1 cellular context compared by ENCODE assay signal in the genomic region with DNA sequence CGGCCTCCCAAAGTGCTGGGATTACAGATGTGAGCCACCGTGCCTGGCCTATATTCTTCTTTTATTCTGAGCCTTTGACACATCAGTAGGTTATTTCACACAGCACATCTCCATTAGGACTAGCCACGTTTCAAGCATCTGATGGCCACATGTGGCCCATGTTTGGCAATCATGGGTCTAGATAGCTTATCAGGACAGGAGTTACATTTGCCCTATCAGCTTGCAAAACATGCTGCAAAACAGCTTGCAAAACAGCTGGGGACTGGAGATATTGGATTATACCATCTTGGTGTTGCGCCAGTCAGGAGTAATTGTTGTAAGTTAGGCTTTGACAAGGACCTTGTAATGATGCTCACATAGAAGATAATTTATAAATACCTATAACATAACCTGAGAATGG.
TF ChIP-seq lines count a peak whose summit lies in the region.

No MANE protein-coding gene starts in this region.

TF ChIP-seq in K562, 482 proteins besides CTCF, POLR2A, EP300 and RAD21 (continued from another document and continues in another):
- TF ChIP-seq, protein P1, sequence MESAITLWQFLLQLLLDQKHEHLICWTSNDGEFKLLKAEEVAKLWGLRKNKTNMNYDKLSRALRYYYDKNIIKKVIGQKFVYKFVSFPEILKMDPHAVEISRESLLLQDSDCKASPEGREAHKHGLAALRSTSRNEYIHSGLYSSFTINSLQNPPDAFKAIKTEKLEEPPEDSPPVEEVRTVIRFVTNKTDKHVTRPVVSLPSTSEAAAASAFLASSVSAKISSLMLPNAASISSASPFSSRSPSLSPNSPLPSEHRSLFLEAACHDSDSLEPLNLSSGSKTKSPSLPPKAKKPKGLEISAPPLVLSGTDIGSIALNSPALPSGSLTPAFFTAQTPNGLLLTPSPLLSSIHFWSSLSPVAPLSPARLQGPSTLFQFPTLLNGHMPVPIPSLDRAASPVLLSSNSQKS (CRISPR knock-in tag; IDR thresholded peaks at IDR 0.05) = no peak
- TF ChIP-seq ZNF77 (CRISPR knock-in tag; IDR thresholded peaks at IDR 0.05) = no peak
- TF ChIP-seq PTTG1 (tag; IDR thresholded peaks at IDR 0.05; ENCODE audit: low read depth) = no peak
- peak; percentile 47; the same call in 1 of the 2 replicates for TF ChIP-seq IRF9 (tag; IDR thresholded peaks at IDR 0.05)
- peak; percentile 93 for TF ChIP-seq KLF16 (IDR thresholded peaks at IDR 0.05)
- no peak for TF ChIP-seq ZNF507 (tag; conservative IDR thresholded peaks at IDR 0.05)
- TF ChIP-seq YBX1 (IDR thresholded peaks at IDR 0.05) = no peak
- no peak for TF ChIP-seq NR1H2 (CRISPR knock-in tag; IDR thresholded peaks at IDR 0.05)
- TF ChIP-seq PHF8 (IDR thresholded peaks at IDR 0.05; ENCODE audit: borderline replicate concordance, low read length) = no peak
- no peak for TF ChIP-seq BRCA1 (IDR thresholded peaks at IDR 0.05)
- no peak for TF ChIP-seq BRCA1 (CRISPR knock-in tag; IDR thresholded peaks at IDR 0.05)
- TF ChIP-seq, protein P2, sequence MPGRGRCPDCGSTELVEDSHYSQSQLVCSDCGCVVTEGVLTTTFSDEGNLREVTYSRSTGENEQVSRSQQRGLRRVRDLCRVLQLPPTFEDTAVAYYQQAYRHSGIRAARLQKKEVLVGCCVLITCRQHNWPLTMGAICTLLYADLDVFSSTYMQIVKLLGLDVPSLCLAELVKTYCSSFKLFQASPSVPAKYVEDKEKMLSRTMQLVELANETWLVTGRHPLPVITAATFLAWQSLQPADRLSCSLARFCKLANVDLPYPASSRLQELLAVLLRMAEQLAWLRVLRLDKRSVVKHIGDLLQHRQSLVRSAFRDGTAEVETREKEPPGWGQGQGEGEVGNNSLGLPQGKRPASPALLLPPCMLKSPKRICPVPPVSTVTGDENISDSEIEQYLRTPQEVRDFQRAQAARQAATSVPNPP (IDR thresholded peaks at IDR 0.05; ENCODE audit: borderline replicate concordance, insufficient read depth, insufficient read length) = no peak
- TF ChIP-seq XRCC4 (IDR thresholded peaks at IDR 0.05; ENCODE audit: extremely low read depth, insufficient read depth, insufficient read length) = no peak
- TF ChIP-seq, protein P3, sequence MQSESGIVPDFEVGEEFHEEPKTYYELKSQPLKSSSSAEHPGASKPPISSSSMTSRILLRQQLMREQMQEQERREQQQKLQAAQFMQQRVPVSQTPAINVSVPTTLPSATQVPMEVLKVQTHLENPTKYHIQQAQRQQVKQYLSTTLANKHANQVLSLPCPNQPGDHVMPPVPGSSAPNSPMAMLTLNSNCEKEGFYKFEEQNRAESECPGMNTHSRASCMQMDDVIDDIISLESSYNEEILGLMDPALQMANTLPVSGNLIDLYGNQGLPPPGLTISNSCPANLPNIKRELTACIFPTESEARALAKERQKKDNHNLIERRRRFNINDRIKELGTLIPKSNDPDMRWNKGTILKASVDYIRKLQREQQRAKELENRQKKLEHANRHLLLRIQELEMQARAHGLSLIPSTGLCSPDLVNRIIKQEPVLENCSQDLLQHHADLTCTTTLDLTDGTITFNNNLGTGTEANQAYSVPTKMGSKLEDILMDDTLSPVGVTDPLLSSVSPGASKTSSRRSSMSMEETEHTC (IDR thresholded peaks at IDR 0.05) = peak; percentile 72; the same call in 1 of the 2 replicates
- no peak for TF ChIP-seq MCM3 (IDR thresholded peaks at IDR 0.05)
- TF ChIP-seq STAT6 (CRISPR knock-in tag; IDR thresholded peaks at IDR 0.05) = no peak
- no peak for TF ChIP-seq RFX7 (CRISPR knock-in tag; IDR thresholded peaks at IDR 0.05)
- peak; percentile 97 for TF ChIP-seq CCNT2 (IDR thresholded peaks at IDR 0.05; ENCODE audit: borderline replicate concordance, extremely low read depth, insufficient read length, low read depth, low read length)
- no peak for TF ChIP-seq SAP30 (IDR thresholded peaks at IDR 0.05; ENCODE audit: borderline replicate concordance, insufficient read depth, low read depth, low read length, poor library complexity, severe bottlenecking)
- peak; percentile 61 to 63; a peak in 2 of 4 replicates for TF ChIP-seq KDM1A (IDR thresholded peaks at IDR 0.05)
- TF ChIP-seq HDAC2 (IDR thresholded peaks at IDR 0.05) = peak; percentile 82; the same call in 1 of the 2 replicates
- peak; percentile 33 for TF ChIP-seq USF1 (CRISPR knock-in tag; IDR thresholded peaks at IDR 0.05)
- TF ChIP-seq HDAC1 (IDR thresholded peaks at IDR 0.05) = peak in 1 of 2 experiments; percentile 72; a peak in 2 of 4 replicates
- TF ChIP-seq FUS (optimal IDR thresholded peaks at IDR 0.05; ENCODE audit: low read depth, low read length) = no peak
- no peak for TF ChIP-seq CTCFL (IDR thresholded peaks at IDR 0.05; ENCODE audit: borderline replicate concordance, insufficient read depth, low read depth, low read length, poor library complexity, severe bottlenecking)
- no peak for TF ChIP-seq RBM14 (IDR thresholded peaks at IDR 0.05; ENCODE audit: borderline replicate concordance, insufficient read depth, low read depth, low read length)
- TF ChIP-seq, protein P4, sequence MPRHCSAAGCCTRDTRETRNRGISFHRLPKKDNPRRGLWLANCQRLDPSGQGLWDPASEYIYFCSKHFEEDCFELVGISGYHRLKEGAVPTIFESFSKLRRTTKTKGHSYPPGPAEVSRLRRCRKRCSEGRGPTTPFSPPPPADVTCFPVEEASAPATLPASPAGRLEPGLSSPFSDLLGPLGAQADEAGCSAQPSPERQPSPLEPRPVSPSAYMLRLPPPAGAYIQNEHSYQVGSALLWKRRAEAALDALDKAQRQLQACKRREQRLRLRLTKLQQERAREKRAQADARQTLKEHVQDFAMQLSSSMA (CRISPR knock-in tag; IDR thresholded peaks at IDR 0.05) = no peak
- TF ChIP-seq ZBTB2 (IDR thresholded peaks at IDR 0.05) = no peak
- TF ChIP-seq LARP7 (IDR thresholded peaks at IDR 0.05) = no peak
- no peak for TF ChIP-seq RFX5 (IDR thresholded peaks at IDR 0.05; ENCODE audit: low read depth, low read length)
- TF ChIP-seq STAT5B (CRISPR knock-in tag; IDR thresholded peaks at IDR 0.05) = no peak
- no peak for TF ChIP-seq ETV5 (CRISPR knock-in tag; IDR thresholded peaks at IDR 0.05; ENCODE audit: low read depth)
- no peak for TF ChIP-seq CREBBP (IDR thresholded peaks at IDR 0.05; ENCODE audit: low read depth, low read length)
- no peak for TF ChIP-seq RBBP5 (IDR thresholded peaks at IDR 0.05; ENCODE audit: borderline replicate concordance, insufficient read depth, low read length, poor library complexity, severe bottlenecking)
- TF ChIP-seq RBM15 (IDR thresholded peaks at IDR 0.05; ENCODE audit: insufficient read depth, low read length) = no peak
- TF ChIP-seq CBFB (CRISPR knock-in tag; IDR thresholded peaks at IDR 0.05) = no peak
- TF ChIP-seq, protein P5, sequence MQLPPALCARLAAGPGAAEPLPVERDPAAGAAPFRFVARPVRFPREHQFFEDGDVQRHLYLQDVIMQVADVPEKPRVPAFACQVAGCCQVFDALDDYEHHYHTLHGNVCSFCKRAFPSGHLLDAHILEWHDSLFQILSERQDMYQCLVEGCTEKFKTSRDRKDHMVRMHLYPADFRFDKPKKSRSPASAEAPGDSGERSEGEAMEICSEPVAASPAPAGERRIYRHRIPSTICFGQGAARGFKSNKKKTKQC (CRISPR knock-in tag; IDR thresholded peaks at IDR 0.05) = no peak
- TF ChIP-seq FOXK2 (conservative IDR thresholded peaks at IDR 0.05 in 1 of 2, IDR thresholded peaks at IDR 0.05 in 1 of 2; ENCODE audit: low read depth in 2 of 2) = peak; percentile 43 to 70; a peak in 2 of 4 replicates
- TF ChIP-seq E2F8 (IDR thresholded peaks at IDR 0.05; ENCODE audit: low read depth, partially characterized antibody) = no peak
- 0 out of 4 replicates have a peak, but pooled peaks of 1 of the 2 experiments have one; percentile 23 for TF ChIP-seq NRF1 (conservative IDR thresholded peaks at IDR 0.05 in 1 of 2, IDR thresholded peaks at IDR 0.05 in 1 of 2)
- TF ChIP-seq BRF1 (IDR thresholded peaks at IDR 0.05; ENCODE audit: borderline replicate concordance, extremely low read depth, insufficient read length) = no peak
- TF ChIP-seq SMC3 (conservative IDR thresholded peaks at IDR 0.05; ENCODE audit: insufficient read depth, low read depth, low read length) = no peak
- no peak for TF ChIP-seq ZNF780A (CRISPR knock-in tag; IDR thresholded peaks at IDR 0.05)
- TF ChIP-seq ZNF408 (CRISPR knock-in tag; IDR thresholded peaks at IDR 0.05; ENCODE audit: low read depth) = no peak
- TF ChIP-seq ZFPM2 (CRISPR knock-in tag; IDR thresholded peaks at IDR 0.05) = no peak
- no peak for TF ChIP-seq GTF2E2 (tag; IDR thresholded peaks at IDR 0.05)
- TF ChIP-seq XRCC3 (IDR thresholded peaks at IDR 0.05) = no peak
- no peak for TF ChIP-seq KDM2B (CRISPR knock-in tag; IDR thresholded peaks at IDR 0.05)
- TF ChIP-seq BCOR (IDR thresholded peaks at IDR 0.05) = peak; percentile 54
- TF ChIP-seq TEAD2 (tag; IDR thresholded peaks at IDR 0.05) = no peak
- TF ChIP-seq KAT8 (IDR thresholded peaks at IDR 0.05; ENCODE audit: low read depth) = no peak
- TF ChIP-seq ATF7 (IDR thresholded peaks at IDR 0.05) = peak; percentile 76
